In genomic region chr1:31750858-31751638, GRCh38 we compare ENCODE assay signal across 8 cellular contexts. TPM values are rescaled to one million over a fixed set of nuclear protein-coding genes. Genes with fewer than 3 reads are reported as not detected.
DNase-seq lines count a peak whose midpoint lies in the region; ATAC-seq and FAIRE-seq lines count a peak whose summit lies in the region.
"Had no signal": no experiment of that assay in that cellular context is flagged by ENCODE, and none has a peak within 500 bp of the region (broad histone marks: within the 10 kb centered on the region; RNA-seq: fewer than 3 reads in every experiment).

No MANE protein-coding gene starts in this region.

- no peak overlapping the region for H3K4me3 ChIP-seq in adipocyte (ENCODE audit: low read length)
- no peak overlapping the region for H3K4me3 ChIP-seq in naive thymus-derived CD4-positive, alpha-beta T cell (ENCODE audit: low read length)

- POLR2A ChIA-PET in naive thymus-derived CD4-positive, alpha-beta T cell (lab: Charles Lee), result no interaction called here

- H3K36me3 Mint-ChIP-seq in naive thymus-derived CD4-positive, alpha-beta T cell, result no peaks in the 10 kb centered on the region

- H3K27ac Mint-ChIP-seq in naive thymus-derived CD4-positive, alpha-beta T cell, result no peak overlapping the region

- peaks cover 0 to 30% (median 6%) of the 10 kb centered on the region in 5 donors for H3K27me3 Mint-ChIP-seq in naive thymus-derived CD4-positive, alpha-beta T cell

- H3K9me3 Mint-ChIP-seq in naive thymus-derived CD4-positive, alpha-beta T cell, result peaks cover 0 to 1% (median 0%) of the 10 kb centered on the region in 11 donors

- peak; percentile 79 for ATAC-seq in naive thymus-derived CD4-positive, alpha-beta T cell

- peaks cover 4 to 36% (median 14%) of the 10 kb centered on the region in 7 donors for H3K4me1 Mint-ChIP-seq in naive thymus-derived CD4-positive, alpha-beta T cell

- intact Hi-C loops in naive thymus-derived CD4-positive, alpha-beta T cell (cut with micrococcal nuclease), result no loop called here
- intact Hi-C loops in head of caudate nucleus (cut with DNase I), result no loop called here

- H3K4me1 ChIP-seq in adipocyte (ENCODE audit: control insufficient read depth, insufficient read depth, low read length), result peaks cover 40% of the 10 kb centered on the region
- peaks cover 0 to 38% of the 10 kb centered on the region in 2 donors for H3K4me1 ChIP-seq in naive thymus-derived CD4-positive, alpha-beta T cell (ENCODE audit: control insufficient read depth in 2 of 2, insufficient read depth in 2 of 2, low read length in 2 of 2)

- DNase-seq in EH (ENCODE audit: low read depth) (peak; percentile 80), KG1 (lab: John Stamatoyannopoulos, UW) (peak; percentile 10), adipocyte (ENCODE audit: low read depth) (peak; percentile 30), head of caudate nucleus (no peak), frontal cortex (ENCODE audit: low spot score in 2 of 2) (no peak)
- no peak for DNase-seq in naive thymus-derived CD4-positive, alpha-beta T cell
- DNase-seq in stimulated activated CD4-positive, alpha-beta T cell treated with anti-CD3 and anti-CD28 coated beads, Interleukin-15, amount 100 ng/mL, for 24 hours, result no peak
- DNase-seq: NCI-H2171 treated with DMSO at 0.1 percent for 48 hours had no signal

- H3K36me3 ChIP-seq in adipocyte (ENCODE audit: control insufficient read depth, insufficient read depth, low read length, severe bottlenecking), result no peaks in the 10 kb centered on the region
- no peaks in the 10 kb centered on the region for H3K36me3 ChIP-seq in naive thymus-derived CD4-positive, alpha-beta T cell (ENCODE audit: control insufficient read depth in 2 of 3, insufficient read depth in 3 of 3, low read length in 3 of 3)

- peak overlapping the region in 1 of 10 donors; percentile 11 for H3K4me3 Mint-ChIP-seq in naive thymus-derived CD4-positive, alpha-beta T cell

- no peaks in the 10 kb centered on the region for H3K27me3 ChIP-seq in adipocyte (replicated peaks; ENCODE audit: control insufficient read depth, insufficient read depth, low read length)
- H3K27me3 ChIP-seq in naive thymus-derived CD4-positive, alpha-beta T cell (ENCODE audit: control insufficient read depth in 2 of 2, insufficient read depth in 2 of 2, low read length in 2 of 2), result no peaks in the 10 kb centered on the region

- CTCF ChIA-PET in naive thymus-derived CD4-positive, alpha-beta T cell (lab: Charles Lee), result no interaction called here

- no peak for FAIRE-seq in frontal cortex (lab: Jason Lieb, UNC)

- no peak overlapping the region for H3K27ac ChIP-seq in naive thymus-derived CD4-positive, alpha-beta T cell (ENCODE audit: low read depth, low read length)

- H3K9ac ChIP-seq in adipocyte (ENCODE audit: low read length), result no peak overlapping the region

- no peaks in the 10 kb centered on the region for H3K9me3 ChIP-seq in adipocyte (ENCODE audit: control insufficient read depth, low read length)
- no peaks in the 10 kb centered on the region for H3K9me3 ChIP-seq in naive thymus-derived CD4-positive, alpha-beta T cell (ENCODE audit: control insufficient read depth in 2 of 3, low read length in 3 of 3)

RNA-seq across cellular contexts. Expression of gene ADGRB2, which starts 13.1 kb away (rescaled TPM):
- 1 to 10 TPM in 1 of 5 experiments, under 1 TPM in 4; 0.11 to 4.3 (median 0.43) TPM for total RNA-seq in naive thymus-derived CD4-positive, alpha-beta T cell
- not detected for polyA plus RNA-seq in naive thymus-derived CD4-positive, alpha-beta T cell
- total RNA-seq in frontal cortex, result 42.4 TPM

RNA-seq across cellular contexts. Expression of gene COL16A1, which starts 47.2 kb away (rescaled TPM):
- total RNA-seq in naive thymus-derived CD4-positive, alpha-beta T cell, result under 1 TPM in 1 of 5 experiments, not detected in 4; 0.37 TPM
- under 1 TPM in 1 of 2 donors, not detected in 1; 0.31 TPM for polyA plus RNA-seq in naive thymus-derived CD4-positive, alpha-beta T cell
- 4.1 TPM for total RNA-seq in frontal cortex

Comparison
In these comparisons a context has a peak if more than half of its experiments do, and no peak if none do; other contexts are left out.
1. DNase-seq: peak in EH (single experiment), KG1 (single experiment) and adipocyte (single experiment); none in naive thymus-derived CD4-positive, alpha-beta T cell (0 of 9), head of caudate nucleus (0 of 42), stimulated activated CD4-positive, alpha-beta T cell treated with anti-CD3 and anti-CD28 coated beads, Interleukin-15, amount 100 ng/mL, for 24 hours (single experiment) and frontal cortex (0 of 2).